ENCODE assay signal across 8 cellular contexts in the genomic region with DNA sequence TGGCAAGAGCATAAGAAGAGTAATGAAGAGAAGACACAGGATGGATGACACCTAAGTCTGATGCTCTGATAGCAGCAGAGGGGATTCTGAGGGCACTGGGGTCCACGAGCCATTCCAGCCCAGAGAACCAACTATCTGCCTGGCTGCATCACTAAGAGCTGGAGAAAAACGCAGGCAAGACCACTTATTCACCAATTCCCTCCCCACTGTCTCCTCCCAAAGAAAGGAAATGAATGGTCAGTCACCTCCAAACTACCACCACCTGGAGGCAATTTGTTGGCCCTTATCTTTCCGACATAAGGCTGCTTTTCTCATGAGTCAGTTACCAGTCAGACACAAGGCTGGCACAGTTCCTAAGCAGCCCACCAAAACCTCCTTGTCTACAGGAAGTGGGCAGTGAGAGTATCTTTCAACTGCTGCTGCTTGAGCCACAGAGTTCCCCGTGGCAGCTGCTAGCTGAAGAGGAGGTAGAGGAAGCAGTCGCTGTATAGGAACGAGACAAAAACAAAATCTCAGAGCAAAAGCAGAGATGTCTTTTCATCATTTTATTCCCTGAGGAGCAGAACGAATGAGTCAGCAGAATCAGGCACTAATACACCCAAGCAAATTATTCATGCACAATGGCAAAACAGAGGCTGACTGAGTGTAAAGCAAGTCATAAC.
DNase-seq lines count a peak whose midpoint lies in the region; TF ChIP-seq lines count a peak whose summit lies in the region.

No MANE protein-coding gene starts in this region.

- H3K4me3 ChIP-seq in foreskin fibroblast (ENCODE audit: low read depth in 1 of 2, low read length in 2 of 2): no peak overlapping the region

- no peak overlapping the region for H3K27ac Mint-ChIP-seq in glutamatergic neuron (ENCODE audit: unreplicated experiment)

- no peak for TF ChIP-seq CTCF in foreskin fibroblast (IDR thresholded peaks at IDR 0.05; ENCODE audit: low read depth, low read length)
- TF ChIP-seq CTCF in glutamatergic neuron (IDR thresholded peaks at IDR 0.05; ENCODE audit: partially characterized antibody, unreplicated experiment): no peak

- DNase-seq in GM04504 (ENCODE audit: low read depth) (peak; percentile 92), MV-4-11 (lab: John Stamatoyannopoulos, UW) (peak; percentile 86), activated T-cell treated with anti-CD3 and anti-CD28 coated beads for 4 hours (peak; percentile 34), foreskin fibroblast (peak; percentile 96 to 97), NCI-H345 treated with DMSO at 0.1 percent for 48 hours (lab: John Stamatoyannopoulos, UW; ENCODE audit: unreplicated experiment) (no peak), glutamatergic neuron (no peak), COR-L47 (lab: John Stamatoyannopoulos, UW) (no peak)
- peak; percentile 24 to 57 for DNase-seq in stimulated activated CD4-positive, alpha-beta T cell treated with anti-CD3 and anti-CD28 coated beads, Interleukin-4, amount 100 ng/mL, for 4 hours

- no peak overlapping the region for H3K4me3 Mint-ChIP-seq in glutamatergic neuron (ENCODE audit: unreplicated experiment)

- no peaks in the 10 kb centered on the region for H3K27me3 Mint-ChIP-seq in glutamatergic neuron (ENCODE audit: unreplicated experiment)

- H3K4me1 Mint-ChIP-seq in glutamatergic neuron (ENCODE audit: low read depth, unreplicated experiment): no peaks in the 10 kb centered on the region

- no peaks in the 10 kb centered on the region for H3K9me3 Mint-ChIP-seq in glutamatergic neuron (ENCODE audit: unreplicated experiment)

- peaks cover 11% of the 10 kb centered on the region for H3K36me3 Mint-ChIP-seq in glutamatergic neuron (ENCODE audit: unreplicated experiment)

Comparison
In these comparisons a context has a peak if more than half of its experiments do, and no peak if none do; other contexts are left out.
1. DNase-seq: peak in GM04504 (single experiment), MV-4-11 (single experiment), activated T-cell treated with anti-CD3 and anti-CD28 coated beads for 4 hours (single experiment), foreskin fibroblast (2 of 2) and stimulated activated CD4-positive, alpha-beta T cell treated with anti-CD3 and anti-CD28 coated beads, Interleukin-4, amount 100 ng/mL, for 4 hours (2 of 2); none in NCI-H345 treated with DMSO at 0.1 percent for 48 hours (single experiment), glutamatergic neuron (single experiment) and COR-L47 (single experiment).